Comparison of ENCODE assay signal across 28 cellular contexts in the genomic region with DNA sequence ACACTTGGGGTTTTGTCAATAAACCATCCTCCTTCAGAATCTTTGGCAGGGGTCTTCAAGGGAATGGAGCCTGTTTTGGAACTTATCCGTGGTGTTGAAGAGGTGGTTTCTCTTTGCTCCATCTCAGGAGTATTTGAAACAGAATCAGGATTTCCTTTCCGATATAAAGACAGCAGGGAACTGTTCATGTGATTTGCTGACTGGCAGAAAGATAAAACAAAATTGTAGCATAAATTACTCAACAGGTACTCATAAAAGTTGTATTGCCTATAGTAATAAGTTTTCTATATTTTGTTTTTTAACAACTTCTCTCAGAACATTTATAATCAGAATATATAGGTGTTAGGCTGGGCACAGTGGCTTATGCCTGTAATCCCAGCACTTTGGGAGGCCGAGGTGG.
"Had no signal": no experiment of that assay in that cellular context is flagged by ENCODE, and none has a peak within 500 bp of the region (broad histone marks: within the 10 kb centered on the region; RNA-seq: fewer than 3 reads in every experiment).

No MANE protein-coding gene starts in this region.

- DNase-seq: effector CD8-positive, alpha-beta T cell; effector memory CD8-positive, alpha-beta T cell; endodermal cell; erythroblast; esophagus squamous epithelium; foreskin fibroblast; foreskin melanocyte; gastrocnemius medialis; glutamatergic neuron; head of caudate nucleus; heart right ventricle; hippocampal formation; left cardiac atrium; left lung; left ventricle myocardium superior; lower lobe of right lung; mesendoderm; midbrain; naive thymus-derived CD4-positive, alpha-beta T cell had no signal

- H3K4me3 Mint-ChIP-seq: dendritic cell treated with granulocyte-macrophage colony-stimulating factor and Interleukin-4, amounts not matched to agents 40 ng/mL and 50 ng/mL, for 4 days; effector memory CD8-positive, alpha-beta T cell; endodermal cell; memory B cell; naive thymus-derived CD4-positive, alpha-beta T cell had no signal

- H3K4me1 ChIP-seq: esophagus squamous epithelium, gastrocnemius medialis, heart right ventricle, left lung had no signal

- H3K27me3 Mint-ChIP-seq: dendritic cell treated with granulocyte-macrophage colony-stimulating factor and Interleukin-4, amounts not matched to agents 40 ng/mL and 50 ng/mL, for 4 days; effector memory CD8-positive, alpha-beta T cell; memory B cell; naive thymus-derived CD4-positive, alpha-beta T cell had no signal

- H3K4me1 Mint-ChIP-seq: endodermal cell; memory B cell; naive thymus-derived CD4-positive, alpha-beta T cell had no signal

- H3K27ac Mint-ChIP-seq: dendritic cell treated with granulocyte-macrophage colony-stimulating factor and Interleukin-4, amounts not matched to agents 40 ng/mL and 50 ng/mL, for 4 days; endodermal cell; naive thymus-derived CD4-positive, alpha-beta T cell had no signal

- ATAC-seq: effector memory CD8-positive, alpha-beta T cell; esophagus mucosa; gastrocnemius medialis; heart right ventricle; left cardiac atrium; left lung; left ventricle myocardium superior; lower lobe of right lung; naive thymus-derived CD4-positive, alpha-beta T cell had no signal

- H3K4me3 ChIP-seq: coronary artery, esophagus squamous epithelium, gastrocnemius medialis, heart right ventricle, left lung, lower lobe of right lung had no signal

- H3K27ac ChIP-seq: coronary artery, epithelial cell of prostate, esophagus squamous epithelium, gastrocnemius medialis, heart right ventricle, left lung, lower lobe of right lung had no signal

- H3K9me3 Mint-ChIP-seq: dendritic cell treated with granulocyte-macrophage colony-stimulating factor and Interleukin-4, amounts not matched to agents 40 ng/mL and 50 ng/mL, for 4 days; effector memory CD8-positive, alpha-beta T cell; endodermal cell; memory B cell; naive thymus-derived CD4-positive, alpha-beta T cell had no signal

- FAIRE-seq: colon, endometrium, islet of Langerhans, keratinocyte had no signal

- H3K27me3 ChIP-seq: esophagus squamous epithelium, gastrocnemius medialis, heart right ventricle, left lung had no signal

- H3K9me3 ChIP-seq: esophagus squamous epithelium, gastrocnemius medialis, heart right ventricle, left lung, lower lobe of right lung had no signal
